ENCODE assay signal across 1 cellular context in the genomic region with DNA sequence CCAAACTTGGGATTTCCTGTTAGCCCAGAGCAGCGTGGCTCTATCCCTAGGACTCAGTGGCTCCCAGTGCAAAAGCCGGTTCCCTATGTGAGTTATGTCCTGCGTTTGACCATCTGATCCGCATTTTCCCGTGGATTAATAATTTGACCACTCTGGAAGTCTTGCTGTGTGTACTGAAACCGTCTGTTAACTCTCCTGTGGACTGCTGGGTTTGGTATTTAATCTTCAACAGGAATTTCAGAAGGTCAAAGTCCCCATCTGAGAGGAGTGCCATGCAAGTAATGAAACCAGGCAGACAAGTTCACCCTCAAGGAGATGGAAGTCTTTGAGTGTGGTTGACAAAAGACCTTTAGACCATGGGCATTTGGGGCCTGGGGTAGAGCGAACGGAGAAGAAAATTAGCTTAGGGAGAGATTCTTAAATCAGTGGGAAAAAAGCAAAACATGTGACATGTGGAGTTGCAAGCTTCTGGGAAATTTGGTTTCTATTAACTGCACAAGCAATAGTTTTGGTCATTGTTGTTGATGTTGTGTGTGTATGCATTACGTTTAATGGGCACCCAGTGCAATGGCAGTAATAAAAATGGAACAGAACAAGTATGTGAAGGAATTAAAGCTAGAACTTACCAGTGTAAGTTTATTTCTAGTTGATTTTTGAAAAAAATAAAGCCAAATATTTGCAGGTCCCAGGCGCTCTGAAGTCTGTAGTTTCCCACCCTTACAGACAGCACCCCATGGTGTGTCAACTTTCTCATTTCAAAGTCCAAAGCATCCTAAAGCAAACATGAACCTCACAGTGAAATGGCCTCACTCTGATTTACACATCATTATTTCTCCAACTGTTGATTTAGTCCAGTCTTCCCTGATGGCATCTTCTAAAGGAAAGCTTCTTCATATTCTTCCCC.
TF ChIP-seq lines count a peak whose summit lies in the region.

No MANE protein-coding gene starts in this region.

TF ChIP-seq in HepG2, 621 proteins besides CTCF, POLR2A, EP300 and RAD21 (continued from another document and continues in another):
- TF ChIP-seq, protein P1, sequence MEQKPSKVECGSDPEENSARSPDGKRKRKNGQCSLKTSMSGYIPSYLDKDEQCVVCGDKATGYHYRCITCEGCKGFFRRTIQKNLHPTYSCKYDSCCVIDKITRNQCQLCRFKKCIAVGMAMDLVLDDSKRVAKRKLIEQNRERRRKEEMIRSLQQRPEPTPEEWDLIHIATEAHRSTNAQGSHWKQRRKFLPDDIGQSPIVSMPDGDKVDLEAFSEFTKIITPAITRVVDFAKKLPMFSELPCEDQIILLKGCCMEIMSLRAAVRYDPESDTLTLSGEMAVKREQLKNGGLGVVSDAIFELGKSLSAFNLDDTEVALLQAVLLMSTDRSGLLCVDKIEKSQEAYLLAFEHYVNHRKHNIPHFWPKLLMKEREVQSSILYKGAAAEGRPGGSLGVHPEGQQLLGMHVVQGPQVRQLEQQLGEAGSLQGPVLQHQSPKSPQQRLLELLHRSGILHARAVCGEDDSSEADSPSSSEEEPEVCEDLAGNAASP (CRISPR knock-in tag; IDR thresholded peaks at IDR 0.05; ENCODE audit: borderline replicate concordance) = peak; percentile 71; the same call in 1 of the 2 replicates
- TF ChIP-seq ZNF83 (CRISPR knock-in tag; IDR thresholded peaks at IDR 0.05; ENCODE audit: borderline replicate concordance) (no peak), ZFP36L1 (CRISPR knock-in tag; IDR thresholded peaks at IDR 0.05) (no peak), PTBP1 (IDR thresholded peaks at IDR 0.05; ENCODE audit: low read depth, low read length, poor library complexity, severe bottlenecking) (no peak), ZNF790 (CRISPR knock-in tag; IDR thresholded peaks at IDR 0.05; ENCODE audit: borderline replicate concordance) (no peak), NRL (CRISPR knock-in tag; IDR thresholded peaks at IDR 0.05; ENCODE audit: borderline replicate concordance) (no peak), ZNF569 (CRISPR knock-in tag; IDR thresholded peaks at IDR 0.05; ENCODE audit: borderline replicate concordance) (no peak), KDM3A (CRISPR knock-in tag; IDR thresholded peaks at IDR 0.05; ENCODE audit: low read depth) (no peak), ZNF282 (IDR thresholded peaks at IDR 0.05; ENCODE audit: partially characterized antibody) (no peak), CHD2 (IDR thresholded peaks at IDR 0.05; ENCODE audit: low read depth, low read length) (no peak), RFXANK (CRISPR knock-in tag; IDR thresholded peaks at IDR 0.05) (no peak), RCOR2 (CRISPR knock-in tag; IDR thresholded peaks at IDR 0.05) (peak; percentile 91), ZBTB38 (CRISPR knock-in tag; IDR thresholded peaks at IDR 0.05) (no peak), HNRNPK (IDR thresholded peaks at IDR 0.05; ENCODE audit: low read depth, low read length, poor library complexity, severe bottlenecking) (no peak), NCOA5 (CRISPR knock-in tag; IDR thresholded peaks at IDR 0.05) (no peak), BCL6 (CRISPR knock-in tag; IDR thresholded peaks at IDR 0.05) (peak; percentile 84), SMARCC2 (IDR thresholded peaks at IDR 0.05) (no peak), ARHGAP35 (CRISPR knock-in tag; IDR thresholded peaks at IDR 0.05; ENCODE audit: borderline replicate concordance) (no peak), ZFP41 (CRISPR knock-in tag; IDR thresholded peaks at IDR 0.05; ENCODE audit: borderline replicate concordance) (no peak), ZNF839 (CRISPR knock-in tag; IDR thresholded peaks at IDR 0.05; ENCODE audit: borderline replicate concordance) (no peak), POLR2AphosphoS5 (IDR thresholded peaks at IDR 0.05; ENCODE audit: low read depth, low read length) (0 out of 2 replicates have a peak, but pooled peaks have one; percentile 40), PHF8 (CRISPR knock-in tag; IDR thresholded peaks at IDR 0.05) (no peak), HHEX (CRISPR knock-in tag; IDR thresholded peaks at IDR 0.05) (0 out of 2 replicates have a peak, but pooled peaks have one; percentile 36), AKAP8 (CRISPR knock-in tag; IDR thresholded peaks at IDR 0.05) (no peak), ZNF143 (CRISPR knock-in tag; IDR thresholded peaks at IDR 0.05) (no peak; the same call in 1 of the 2 replicates), SNRNP70 (IDR thresholded peaks at IDR 0.05; ENCODE audit: low read depth, low read length) (no peak), RXRB (CRISPR knock-in tag; IDR thresholded peaks at IDR 0.05; ENCODE audit: borderline replicate concordance) (peak; percentile 75), PAX8 (CRISPR knock-in tag; IDR thresholded peaks at IDR 0.05; ENCODE audit: borderline replicate concordance) (no peak), KLF16 (CRISPR knock-in tag; IDR thresholded peaks at IDR 0.05) (peak in 1 of 2 experiments; percentile 38; a peak in 1 of 4 replicates), ZNF253 (CRISPR knock-in tag; IDR thresholded peaks at IDR 0.05; ENCODE audit: borderline replicate concordance) (no peak), ZNF350 (CRISPR knock-in tag; IDR thresholded peaks at IDR 0.05; ENCODE audit: borderline replicate concordance, low read depth) (no peak), ARNT (IDR thresholded peaks at IDR 0.05) (no peak), ZNF709 (CRISPR knock-in tag; IDR thresholded peaks at IDR 0.05) (no peak), PAF1 (CRISPR knock-in tag; IDR thresholded peaks at IDR 0.05) (no peak)
- TF ChIP-seq, protein P2, sequence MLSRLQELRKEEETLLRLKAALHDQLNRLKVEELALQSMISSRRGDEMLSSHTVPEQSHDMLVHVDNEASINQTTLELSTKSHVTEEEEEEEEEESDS (CRISPR knock-in tag; IDR thresholded peaks at IDR 0.05; ENCODE audit: borderline replicate concordance) = no peak
- TF ChIP-seq, protein P3, sequence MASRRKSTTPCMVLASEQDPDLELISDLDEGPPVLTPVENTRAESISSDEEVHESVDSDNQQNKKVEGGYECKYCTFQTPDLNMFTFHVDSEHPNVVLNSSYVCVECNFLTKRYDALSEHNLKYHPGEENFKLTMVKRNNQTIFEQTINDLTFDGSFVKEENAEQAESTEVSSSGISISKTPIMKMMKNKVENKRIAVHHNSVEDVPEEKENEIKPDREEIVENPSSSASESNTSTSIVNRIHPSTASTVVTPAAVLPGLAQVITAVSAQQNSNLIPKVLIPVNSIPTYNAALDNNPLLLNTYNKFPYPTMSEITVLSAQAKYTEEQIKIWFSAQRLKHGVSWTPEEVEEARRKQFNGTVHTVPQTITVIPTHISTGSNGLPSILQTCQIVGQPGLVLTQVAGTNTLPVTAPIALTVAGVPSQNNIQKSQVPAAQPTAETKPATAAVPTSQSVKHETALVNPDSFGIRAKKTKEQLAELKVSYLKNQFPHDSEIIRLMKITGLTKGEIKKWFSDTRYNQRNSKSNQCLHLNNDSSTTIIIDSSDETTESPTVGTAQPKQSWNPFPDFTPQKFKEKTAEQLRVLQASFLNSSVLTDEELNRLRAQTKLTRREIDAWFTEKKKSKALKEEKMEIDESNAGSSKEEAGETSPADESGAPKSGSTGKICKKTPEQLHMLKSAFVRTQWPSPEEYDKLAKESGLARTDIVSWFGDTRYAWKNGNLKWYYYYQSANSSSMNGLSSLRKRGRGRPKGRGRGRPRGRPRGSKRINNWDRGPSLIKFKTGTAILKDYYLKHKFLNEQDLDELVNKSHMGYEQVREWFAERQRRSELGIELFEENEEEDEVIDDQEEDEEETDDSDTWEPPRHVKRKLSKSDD (CRISPR knock-in tag; IDR thresholded peaks at IDR 0.05; ENCODE audit: low read depth) = no peak
- TF ChIP-seq, protein P4, sequence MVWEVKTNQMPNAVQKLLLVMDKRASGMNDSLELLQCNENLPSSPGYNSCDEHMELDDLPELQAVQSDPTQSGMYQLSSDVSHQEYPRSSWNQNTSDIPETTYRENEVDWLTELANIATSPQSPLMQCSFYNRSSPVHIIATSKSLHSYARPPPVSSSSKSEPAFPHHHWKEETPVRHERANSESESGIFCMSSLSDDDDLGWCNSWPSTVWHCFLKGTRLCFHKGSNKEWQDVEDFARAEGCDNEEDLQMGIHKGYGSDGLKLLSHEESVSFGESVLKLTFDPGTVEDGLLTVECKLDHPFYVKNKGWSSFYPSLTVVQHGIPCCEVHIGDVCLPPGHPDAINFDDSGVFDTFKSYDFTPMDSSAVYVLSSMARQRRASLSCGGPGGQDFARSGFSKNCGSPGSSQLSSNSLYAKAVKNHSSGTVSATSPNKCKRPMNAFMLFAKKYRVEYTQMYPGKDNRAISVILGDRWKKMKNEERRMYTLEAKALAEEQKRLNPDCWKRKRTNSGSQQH (CRISPR knock-in tag; IDR thresholded peaks at IDR 0.05; ENCODE audit: low read depth) = no peak
- TF ChIP-seq, protein P5, sequence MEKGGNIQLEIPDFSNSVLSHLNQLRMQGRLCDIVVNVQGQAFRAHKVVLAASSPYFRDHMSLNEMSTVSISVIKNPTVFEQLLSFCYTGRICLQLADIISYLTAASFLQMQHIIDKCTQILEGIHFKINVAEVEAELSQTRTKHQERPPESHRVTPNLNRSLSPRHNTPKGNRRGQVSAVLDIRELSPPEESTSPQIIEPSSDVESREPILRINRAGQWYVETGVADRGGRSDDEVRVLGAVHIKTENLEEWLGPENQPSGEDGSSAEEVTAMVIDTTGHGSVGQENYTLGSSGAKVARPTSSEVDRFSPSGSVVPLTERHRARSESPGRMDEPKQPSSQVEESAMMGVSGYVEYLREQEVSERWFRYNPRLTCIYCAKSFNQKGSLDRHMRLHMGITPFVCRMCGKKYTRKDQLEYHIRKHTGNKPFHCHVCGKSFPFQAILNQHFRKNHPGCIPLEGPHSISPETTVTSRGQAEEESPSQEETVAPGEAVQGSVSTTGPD (CRISPR knock-in tag; IDR thresholded peaks at IDR 0.05) = no peak
- TF ChIP-seq, protein P6, sequence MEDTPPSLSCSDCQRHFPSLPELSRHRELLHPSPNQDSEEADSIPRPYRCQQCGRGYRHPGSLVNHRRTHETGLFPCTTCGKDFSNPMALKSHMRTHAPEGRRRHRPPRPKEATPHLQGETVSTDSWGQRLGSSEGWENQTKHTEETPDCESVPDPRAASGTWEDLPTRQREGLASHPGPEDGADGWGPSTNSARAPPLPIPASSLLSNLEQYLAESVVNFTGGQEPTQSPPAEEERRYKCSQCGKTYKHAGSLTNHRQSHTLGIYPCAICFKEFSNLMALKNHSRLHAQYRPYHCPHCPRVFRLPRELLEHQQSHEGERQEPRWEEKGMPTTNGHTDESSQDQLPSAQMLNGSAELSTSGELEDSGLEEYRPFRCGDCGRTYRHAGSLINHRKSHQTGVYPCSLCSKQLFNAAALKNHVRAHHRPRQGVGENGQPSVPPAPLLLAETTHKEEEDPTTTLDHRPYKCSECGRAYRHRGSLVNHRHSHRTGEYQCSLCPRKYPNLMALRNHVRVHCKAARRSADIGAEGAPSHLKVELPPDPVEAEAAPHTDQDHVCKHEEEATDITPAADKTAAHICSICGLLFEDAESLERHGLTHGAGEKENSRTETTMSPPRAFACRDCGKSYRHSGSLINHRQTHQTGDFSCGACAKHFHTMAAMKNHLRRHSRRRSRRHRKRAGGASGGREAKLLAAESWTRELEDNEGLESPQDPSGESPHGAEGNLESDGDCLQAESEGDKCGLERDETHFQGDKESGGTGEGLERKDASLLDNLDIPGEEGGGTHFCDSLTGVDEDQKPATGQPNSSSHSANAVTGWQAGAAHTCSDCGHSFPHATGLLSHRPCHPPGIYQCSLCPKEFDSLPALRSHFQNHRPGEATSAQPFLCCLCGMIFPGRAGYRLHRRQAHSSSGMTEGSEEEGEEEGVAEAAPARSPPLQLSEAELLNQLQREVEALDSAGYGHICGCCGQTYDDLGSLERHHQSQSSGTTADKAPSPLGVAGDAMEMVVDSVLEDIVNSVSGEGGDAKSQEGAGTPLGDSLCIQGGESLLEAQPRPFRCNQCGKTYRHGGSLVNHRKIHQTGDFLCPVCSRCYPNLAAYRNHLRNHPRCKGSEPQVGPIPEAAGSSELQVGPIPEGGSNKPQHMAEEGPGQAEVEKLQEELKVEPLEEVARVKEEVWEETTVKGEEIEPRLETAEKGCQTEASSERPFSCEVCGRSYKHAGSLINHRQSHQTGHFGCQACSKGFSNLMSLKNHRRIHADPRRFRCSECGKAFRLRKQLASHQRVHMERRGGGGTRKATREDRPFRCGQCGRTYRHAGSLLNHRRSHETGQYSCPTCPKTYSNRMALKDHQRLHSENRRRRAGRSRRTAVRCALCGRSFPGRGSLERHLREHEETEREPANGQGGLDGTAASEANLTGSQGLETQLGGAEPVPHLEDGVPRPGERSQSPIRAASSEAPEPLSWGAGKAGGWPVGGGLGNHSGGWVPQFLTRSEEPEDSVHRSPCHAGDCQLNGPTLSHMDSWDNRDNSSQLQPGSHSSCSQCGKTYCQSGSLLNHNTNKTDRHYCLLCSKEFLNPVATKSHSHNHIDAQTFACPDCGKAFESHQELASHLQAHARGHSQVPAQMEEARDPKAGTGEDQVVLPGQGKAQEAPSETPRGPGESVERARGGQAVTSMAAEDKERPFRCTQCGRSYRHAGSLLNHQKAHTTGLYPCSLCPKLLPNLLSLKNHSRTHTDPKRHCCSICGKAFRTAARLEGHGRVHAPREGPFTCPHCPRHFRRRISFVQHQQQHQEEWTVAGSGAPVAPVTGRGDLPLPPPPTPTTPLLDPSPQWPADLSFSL (CRISPR knock-in tag; IDR thresholded peaks at IDR 0.05) = no peak
- TF ChIP-seq, protein P7, sequence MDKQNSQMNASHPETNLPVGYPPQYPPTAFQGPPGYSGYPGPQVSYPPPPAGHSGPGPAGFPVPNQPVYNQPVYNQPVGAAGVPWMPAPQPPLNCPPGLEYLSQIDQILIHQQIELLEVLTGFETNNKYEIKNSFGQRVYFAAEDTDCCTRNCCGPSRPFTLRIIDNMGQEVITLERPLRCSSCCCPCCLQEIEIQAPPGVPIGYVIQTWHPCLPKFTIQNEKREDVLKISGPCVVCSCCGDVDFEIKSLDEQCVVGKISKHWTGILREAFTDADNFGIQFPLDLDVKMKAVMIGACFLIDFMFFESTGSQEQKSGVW (CRISPR knock-in tag; IDR thresholded peaks at IDR 0.05; ENCODE audit: borderline replicate concordance) = no peak
- TF ChIP-seq, protein P8, sequence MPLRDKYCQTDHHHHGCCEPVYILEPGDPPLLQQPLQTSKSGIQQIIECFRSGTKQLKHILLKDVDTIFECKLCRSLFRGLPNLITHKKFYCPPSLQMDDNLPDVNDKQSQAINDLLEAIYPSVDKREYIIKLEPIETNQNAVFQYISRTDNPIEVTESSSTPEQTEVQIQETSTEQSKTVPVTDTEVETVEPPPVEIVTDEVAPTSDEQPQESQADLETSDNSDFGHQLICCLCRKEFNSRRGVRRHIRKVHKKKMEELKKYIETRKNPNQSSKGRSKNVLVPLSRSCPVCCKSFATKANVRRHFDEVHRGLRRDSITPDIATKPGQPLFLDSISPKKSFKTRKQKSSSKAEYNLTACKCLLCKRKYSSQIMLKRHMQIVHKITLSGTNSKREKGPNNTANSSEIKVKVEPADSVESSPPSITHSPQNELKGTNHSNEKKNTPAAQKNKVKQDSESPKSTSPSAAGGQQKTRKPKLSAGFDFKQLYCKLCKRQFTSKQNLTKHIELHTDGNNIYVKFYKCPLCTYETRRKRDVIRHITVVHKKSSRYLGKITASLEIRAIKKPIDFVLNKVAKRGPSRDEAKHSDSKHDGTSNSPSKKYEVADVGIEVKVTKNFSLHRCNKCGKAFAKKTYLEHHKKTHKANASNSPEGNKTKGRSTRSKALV (CRISPR knock-in tag; IDR thresholded peaks at IDR 0.05) = no peak; the same call in 1 of the 2 replicates
